ENCODE assay signal across 15 cellular contexts in the genomic region with DNA sequence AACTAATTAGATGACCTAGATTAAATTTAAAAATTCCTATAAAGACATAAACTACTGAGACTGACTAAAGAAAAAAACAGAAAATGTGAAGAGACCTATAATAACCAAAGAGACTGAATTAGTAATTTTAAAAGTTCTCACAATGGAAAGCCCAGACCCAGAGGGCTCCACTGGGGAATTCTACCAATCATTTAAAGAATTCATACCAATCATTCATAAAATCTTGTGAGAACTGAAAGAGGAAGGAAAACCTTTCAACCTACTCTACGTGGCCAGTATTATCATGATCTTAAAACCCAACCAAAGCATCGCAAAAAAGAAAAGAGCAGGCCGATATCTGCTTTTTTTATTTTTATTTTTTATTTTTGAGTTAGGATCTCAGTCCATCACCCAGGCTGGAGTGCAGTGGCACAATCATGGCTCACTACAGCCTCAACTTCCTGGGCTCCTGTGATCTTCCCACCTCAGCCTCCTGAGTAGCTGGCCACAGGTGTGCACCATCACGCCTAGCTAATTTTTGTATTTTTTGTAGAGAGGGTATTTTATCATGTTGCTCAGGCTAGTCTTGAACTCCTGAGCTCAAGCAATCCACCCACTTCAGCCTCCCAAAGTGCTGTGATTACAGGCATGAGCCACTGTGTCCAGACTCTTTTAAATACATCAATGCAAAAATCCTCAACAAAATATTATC. TPM values are rescaled to one million over a fixed set of nuclear protein-coding genes. Genes with fewer than 3 reads are reported as not detected.
DNase-seq lines count a peak whose midpoint lies in the region; ATAC-seq and TF ChIP-seq lines count a peak whose summit lies in the region.
"Had no signal": no experiment of that assay in that cellular context is flagged by ENCODE, and none has a peak within 500 bp of the region (broad histone marks: within the 10 kb centered on the region; RNA-seq: fewer than 3 reads in every experiment).

No MANE protein-coding gene starts in this region.

- no peaks in the 10 kb centered on the region for H3K4me1 ChIP-seq in esophagus muscularis mucosa

- intact Hi-C loops in esophagus muscularis mucosa (cut with DNase I) = no loop called here

- WGBS in esophagus muscularis mucosa = 86% methylated on average over 4 of the region's 4 CpGs

- ATAC-seq in GM18498 (IDR thresholded peaks at IDR 0.05; ENCODE audit: unreplicated experiment) (peak; percentile 94), GM19397 (IDR thresholded peaks at IDR 0.05; ENCODE audit: unreplicated experiment) (peak; percentile 87), HG02642 (IDR thresholded peaks at IDR 0.05; ENCODE audit: poor library complexity, unreplicated experiment) (peak; percentile 96), HG03280 (IDR thresholded peaks at IDR 0.05; ENCODE audit: unreplicated experiment) (peak; percentile 64)
- ATAC-seq: effector memory CD8-positive, alpha-beta T cell; GM23338; left colon had no signal

- TF ChIP-seq POLR2A in esophagus muscularis mucosa (IDR thresholded peaks at IDR 0.05; ENCODE audit: low read depth) = no peak

- H3K4me3 ChIP-seq in esophagus muscularis mucosa = no peak overlapping the region
- H3K4me3 ChIP-seq: GM23338, smooth muscle cell had no signal

- no peaks in the 10 kb centered on the region for H3K27me3 ChIP-seq in esophagus muscularis mucosa

- H3K27ac ChIP-seq in esophagus muscularis mucosa (replicated peaks in 1 of 4) = no peak overlapping the region

- no peak for DNase-seq in NCI-H128 (lab: John Stamatoyannopoulos, UW; ENCODE audit: unreplicated experiment)
- no peak for DNase-seq in esophagus muscularis mucosa (ENCODE audit: extremely low spot score)
- DNase-seq in NCI-H748 (lab: John Stamatoyannopoulos, UW; ENCODE audit: unreplicated experiment) = no peak
- DNase-seq in stimulated activated CD4-positive, alpha-beta T cell treated with anti-CD3 and anti-CD28 coated beads, Interleukin-4, amount 100 ng/mL, for 1 hour = no peak
- DNase-seq: DND-41; effector memory CD8-positive, alpha-beta T cell; left colon; NCI-H146; NCI-H774 had no signal

- H3K36me3 ChIP-seq in esophagus muscularis mucosa = no peaks in the 10 kb centered on the region

- TF ChIP-seq EP300 in esophagus muscularis mucosa (IDR thresholded peaks at IDR 0.05) = no peak

- no peaks in the 10 kb centered on the region for H3K9me3 ChIP-seq in esophagus muscularis mucosa

- TF ChIP-seq CTCF in esophagus muscularis mucosa (IDR thresholded peaks at IDR 0.05) = no peak

RNA-seq across cellular contexts. Expression of gene DGKI, which starts 48.6 kb away (rescaled TPM):
- 1 to 10 TPM in 3 of 4 donors, under 1 TPM in 1; 0.66 to 2.9 (median 1.7) TPM for total RNA-seq in esophagus muscularis mucosa
